8 cellular contexts compared by ENCODE assay signal in the genomic region with DNA sequence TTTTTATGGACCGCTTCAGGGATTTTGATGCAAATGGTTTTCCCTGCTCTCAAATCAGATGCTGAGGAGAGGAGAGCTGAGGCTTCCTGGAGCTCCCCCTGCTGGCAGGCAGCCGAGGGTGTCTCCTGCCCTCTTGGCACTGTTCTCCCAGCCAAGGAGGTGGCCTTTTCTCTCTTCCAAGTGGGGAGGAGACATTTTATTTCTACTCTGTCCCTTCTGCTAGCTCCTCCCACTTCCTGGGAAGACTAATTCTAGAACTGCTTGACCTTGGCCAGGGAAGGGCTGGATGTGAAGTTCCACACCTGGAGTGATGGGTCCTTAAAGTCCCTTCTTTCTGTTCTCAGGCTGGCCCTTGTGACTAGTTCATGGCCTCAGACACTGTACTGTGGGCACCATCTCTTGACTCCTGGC. TPM values are rescaled to one million over a fixed set of nuclear protein-coding genes. Genes with fewer than 3 reads are reported as not detected.
DNase-seq lines count a peak whose midpoint lies in the region; ATAC-seq and TF ChIP-seq lines count a peak whose summit lies in the region.

No MANE protein-coding gene starts in this region.

- no peaks in the 10 kb centered on the region for H3K27me3 Mint-ChIP-seq in CD4-positive, alpha-beta memory T cell
- H3K27me3 Mint-ChIP-seq in activated T-helper 1 cell treated with anti-CD3 and anti-CD28 coated beads, Interleukin-12 subunit alpha, Interleukin-12 subunit beta, Interleukin-2, Interleukin-4 antibody, amounts not matched to agents 30 ng/mL and 10 ng/mL and 1 ng/mL, durations not matched to agents 14 hours and 24 hours and 36 hours (ENCODE audit: insufficient read depth): no peaks in the 10 kb centered on the region
- no peaks in the 10 kb centered on the region for H3K27me3 Mint-ChIP-seq in naive thymus-derived CD8-positive, alpha-beta T cell
- H3K27me3 Mint-ChIP-seq in stimulated activated naive B cell treated with anti-CD40 and anti-IgM and Interleukin-4, amounts not matched to agents 10 μg/mL and 1 μg/mL and 100 μg/mL, for 72 hours: no peaks in the 10 kb centered on the region

- H3K36me3 ChIP-seq in CD4-positive, alpha-beta memory T cell (ENCODE audit: insufficient read depth, low read length): peaks cover 18% of the 10 kb centered on the region
- 0 out of 2 replicates have a peak, but pooled peaks cover 5% of the 10 kb centered on the region for H3K36me3 ChIP-seq in PC-9 (ENCODE audit: low read depth)
- peaks cover 8% of the 10 kb centered on the region for H3K36me3 ChIP-seq in fibroblast of lung (ENCODE audit: control insufficient read depth, insufficient read depth, low read length)

- no peaks in the 10 kb centered on the region for H3K9me3 ChIP-seq in CD4-positive, alpha-beta memory T cell (ENCODE audit: control insufficient read depth in 1 of 2, low read length in 2 of 2)
- H3K9me3 ChIP-seq in PC-9 (ENCODE audit: insufficient read depth, low read depth) (no peaks in the 10 kb centered on the region), fibroblast of lung (ENCODE audit: control insufficient read depth, insufficient read depth, low read depth, low read length) (no peaks in the 10 kb centered on the region)

- no peak overlapping the region for H3K27ac ChIP-seq in CD4-positive, alpha-beta memory T cell (ENCODE audit: low read depth, low read length)
- H3K27ac ChIP-seq in HL-60 (replicated peaks): no peak overlapping the region
- H3K27ac ChIP-seq in PC-9: no peak overlapping the region
- H3K27ac ChIP-seq in fibroblast of lung (ENCODE audit: insufficient read depth, low read length): peak overlapping the region; percentile 82

- no peaks in the 10 kb centered on the region for H3K9me3 Mint-ChIP-seq in CD4-positive, alpha-beta memory T cell
- H3K9me3 Mint-ChIP-seq in activated T-helper 1 cell treated with anti-CD3 and anti-CD28 coated beads, Interleukin-12 subunit alpha, Interleukin-12 subunit beta, Interleukin-2, Interleukin-4 antibody, amounts not matched to agents 30 ng/mL and 10 ng/mL and 1 ng/mL, durations not matched to agents 14 hours and 24 hours and 36 hours: no peaks in the 10 kb centered on the region
- no peaks in the 10 kb centered on the region for H3K9me3 Mint-ChIP-seq in naive thymus-derived CD8-positive, alpha-beta T cell
- no peaks in the 10 kb centered on the region for H3K9me3 Mint-ChIP-seq in stimulated activated naive B cell treated with anti-CD40 and anti-IgM and Interleukin-4, amounts not matched to agents 10 μg/mL and 1 μg/mL and 100 μg/mL, for 72 hours

- POLR2A ChIA-PET in CD4-positive, alpha-beta memory T cell (lab: Charles Lee; ENCODE audit: partially characterized antibody): interaction anchor here (1.1 to 6.0 kb wide), 7 partner anchors 9 to 483 kb away, joined by 3 to 85 read pairs (median 5); a partner anchor contains a TSS
- POLR2A ChIA-PET in PC-9 (lab: Charles Lee; ENCODE audit: unreplicated experiment): interaction anchor here (0.8 to 0.9 kb wide), 2 partner anchors 24 to 162 kb away, joined by 5 to 8 read pairs; no protein-coding TSS in a partner anchor
- POLR2A ChIA-PET in naive thymus-derived CD8-positive, alpha-beta T cell (lab: Charles Lee): interaction anchor here (0.7 to 6.0 kb wide), 6 partner anchors 8 to 483 kb away, joined by 3 to 38 read pairs (median 5); a partner anchor contains a TSS

- H3K79me2 ChIP-seq in PC-9 (ENCODE audit: low read depth) (peaks cover 19% of the 10 kb centered on the region), fibroblast of lung (ENCODE audit: control insufficient read depth, insufficient read depth, low read length) (peaks cover 19% of the 10 kb centered on the region)

- H3K9me2 ChIP-seq in PC-9 (ENCODE audit: insufficient read depth): no peaks in the 10 kb centered on the region

- peak overlapping the region; percentile 47 for H3K9ac ChIP-seq in fibroblast of lung (ENCODE audit: insufficient read depth, low read length)

- ATAC-seq in naive thymus-derived CD8-positive, alpha-beta T cell: peak; percentile 22 to 28
- ATAC-seq in stimulated activated naive B cell treated with anti-CD40 and anti-IgM and Interleukin-4, amounts not matched to agents 10 μg/mL and 1 μg/mL and 100 μg/mL, for 72 hours (replicated peaks): peak; percentile 18 to 31
- no peak for ATAC-seq in HG02798 (IDR thresholded peaks at IDR 0.05; ENCODE audit: poor library complexity, unreplicated experiment)

- H3K4me3 ChIP-seq in CD4-positive, alpha-beta memory T cell (ENCODE audit: low read length in 2 of 2): no peak overlapping the region
- H3K4me3 ChIP-seq in HL-60 (replicated peaks; ENCODE audit: insufficient read depth, low read length) (no peak overlapping the region), PC-9 (no peak overlapping the region), fibroblast of lung (replicated peaks in 1 of 4; ENCODE audit: control extremely low read depth in 1 of 4, insufficient read depth in 1 of 4, low read depth in 3 of 4, low read length in 4 of 4) (peak overlapping the region in 1 of 4 experiments; percentile 69)

- peak; percentile 60 to 67 (median 64) for DNase-seq in CD4-positive, alpha-beta memory T cell
- DNase-seq in HL-60 (ENCODE audit: low read depth in 1 of 2, low spot score in 1 of 2) (peak in 1 of 2 experiments; percentile 69), PC-9 (peak; percentile 57 to 87), fibroblast of lung (ENCODE audit: low read depth in 2 of 2) (peak; percentile 90 to 94)
- DNase-seq in activated T-helper 1 cell treated with anti-CD3 and anti-CD28 coated beads, Interleukin-12 subunit alpha, Interleukin-12 subunit beta, Interleukin-2, Interleukin-4 antibody, amounts not matched to agents 30 ng/mL and 10 ng/mL and 1 ng/mL, durations not matched to agents 14 hours and 24 hours and 36 hours (ENCODE audit: low spot score): peak; percentile 64
- DNase-seq in naive thymus-derived CD8-positive, alpha-beta T cell: peak; percentile 42 to 79 (median 66)
- peak; percentile 45 for DNase-seq in stimulated activated naive B cell treated with anti-CD40 and anti-IgM and Interleukin-4, amounts not matched to agents 10 μg/mL and 1 μg/mL and 100 μg/mL, for 72 hours

- H3K4me3 Mint-ChIP-seq in CD4-positive, alpha-beta memory T cell: peak overlapping the region in 7 of 8 donors; percentile 17 to 73 (median 31)
- peak overlapping the region; percentile 47 for H3K4me3 Mint-ChIP-seq in activated T-helper 1 cell treated with anti-CD3 and anti-CD28 coated beads, Interleukin-12 subunit alpha, Interleukin-12 subunit beta, Interleukin-2, Interleukin-4 antibody, amounts not matched to agents 30 ng/mL and 10 ng/mL and 1 ng/mL, durations not matched to agents 14 hours and 24 hours and 36 hours
- H3K4me3 Mint-ChIP-seq in naive thymus-derived CD8-positive, alpha-beta T cell: peak overlapping the region in 6 of 10 donors; percentile 15 to 76 (median 56)
- peak overlapping the region; percentile 57 to 77 for H3K4me3 Mint-ChIP-seq in stimulated activated naive B cell treated with anti-CD40 and anti-IgM and Interleukin-4, amounts not matched to agents 10 μg/mL and 1 μg/mL and 100 μg/mL, for 72 hours

- H3K4me2 ChIP-seq in PC-9 (peak overlapping the region; percentile 30), fibroblast of lung (ENCODE audit: extremely low read depth, insufficient read depth, low read length) (peak overlapping the region; percentile 62)

- peaks cover 42% of the 10 kb centered on the region; the same call in 1 of the 2 replicates for H3F3A ChIP-seq in PC-9 (ENCODE audit: insufficient read depth, low read depth)

- H4K20me1 ChIP-seq in PC-9 (ENCODE audit: insufficient read depth): no peaks in the 10 kb centered on the region
- no peaks in the 10 kb centered on the region for H4K20me1 ChIP-seq in fibroblast of lung (ENCODE audit: control insufficient read depth, extremely low read depth, insufficient read depth, low read length)

- CTCF ChIA-PET in CD4-positive, alpha-beta memory T cell (lab: Charles Lee; ENCODE audit: partially characterized antibody): interaction anchor here (0.6 to 10.5 kb wide), 33 partner anchors 10 to 648 kb away, joined by 3 to 151 read pairs (median 4); a partner anchor contains a TSS
- CTCF ChIA-PET in PC-9 (lab: Charles Lee): interaction anchor here (0.6 to 2.4 kb wide), 10 partner anchors 11 to 481 kb away, joined by 3 to 36 read pairs (median 6); no protein-coding TSS in a partner anchor

- H2AFZ ChIP-seq in PC-9: no peak overlapping the region
- no peak overlapping the region for H2AFZ ChIP-seq in fibroblast of lung (ENCODE audit: low read length)

- intact Hi-C loops in CD4-positive, alpha-beta memory T cell (cut with micrococcal nuclease): no loop called here
- intact Hi-C loops in PC-9 (cut with micrococcal nuclease; ENCODE audit: unreplicated experiment): no loop called here
- intact Hi-C loops in activated T-helper 1 cell treated with anti-CD3 and anti-CD28 coated beads, Interleukin-12 subunit alpha, Interleukin-12 subunit beta, Interleukin-2, Interleukin-4 antibody, amounts not matched to agents 30 ng/mL and 10 ng/mL and 1 ng/mL, durations not matched to agents 14 hours and 24 hours and 36 hours (cut with micrococcal nuclease): loop anchor here (5.0 kb wide), 1 partner anchor 344 kb away; no protein-coding TSS in a partner anchor

- no TSS peak for BruUV-seq in PC-9 (replicated peaks; lab: Mats Ljungman, UMichigan)

- peaks cover 15 to 37% (median 29%) of the 10 kb centered on the region in 4 donors for H3K4me1 Mint-ChIP-seq in CD4-positive, alpha-beta memory T cell
- peaks cover 32% of the 10 kb centered on the region for H3K4me1 Mint-ChIP-seq in activated T-helper 1 cell treated with anti-CD3 and anti-CD28 coated beads, Interleukin-12 subunit alpha, Interleukin-12 subunit beta, Interleukin-2, Interleukin-4 antibody, amounts not matched to agents 30 ng/mL and 10 ng/mL and 1 ng/mL, durations not matched to agents 14 hours and 24 hours and 36 hours (ENCODE audit: low read depth)
- H3K4me1 Mint-ChIP-seq in naive thymus-derived CD8-positive, alpha-beta T cell: peaks cover 20 to 46% (median 34%) of the 10 kb centered on the region in 4 donors
- peaks cover 49 to 60% of the 10 kb centered on the region in 2 donors for H3K4me1 Mint-ChIP-seq in stimulated activated naive B cell treated with anti-CD40 and anti-IgM and Interleukin-4, amounts not matched to agents 10 μg/mL and 1 μg/mL and 100 μg/mL, for 72 hours

- H3K4me1 ChIP-seq in CD4-positive, alpha-beta memory T cell (ENCODE audit: insufficient read depth, low read length): peaks cover 38% of the 10 kb centered on the region
- H3K4me1 ChIP-seq in PC-9 (replicated peaks; ENCODE audit: insufficient read depth) (peaks cover 56% of the 10 kb centered on the region), fibroblast of lung (ENCODE audit: control insufficient read depth, extremely low read depth, insufficient read depth, low read length) (peaks cover 69% of the 10 kb centered on the region)

- H3K27me3 ChIP-seq in CD4-positive, alpha-beta memory T cell (ENCODE audit: insufficient read depth, low read length): no peaks in the 10 kb centered on the region
- H3K27me3 ChIP-seq in HL-60 (ENCODE audit: insufficient read depth, poor library complexity, severe bottlenecking): no peaks in the 10 kb centered on the region
- H3K27me3 ChIP-seq in PC-9 (ENCODE audit: insufficient read depth, low read depth): no peaks in the 10 kb centered on the region
- H3K27me3 ChIP-seq in fibroblast of lung (ENCODE audit: control insufficient read depth, insufficient read depth, low read length): no peaks in the 10 kb centered on the region

- TF ChIP-seq CTCF in HL-60 (IDR thresholded peaks at IDR 0.05; ENCODE audit: insufficient read depth, low read length) (peak; percentile 100), PC-9 (conservative IDR thresholded peaks at IDR 0.05) (peak; percentile 93), fibroblast of lung (conservative IDR thresholded peaks at IDR 0.05 in 1 of 2, IDR thresholded peaks at IDR 0.05 in 1 of 2; ENCODE audit: low read depth in 1 of 2, low read length in 2 of 2) (peak; percentile 81 to 98)

- H3K36me3 Mint-ChIP-seq in CD4-positive, alpha-beta memory T cell: peaks cover 8 to 20% of the 10 kb centered on the region in 2 donors
- H3K36me3 Mint-ChIP-seq in activated T-helper 1 cell treated with anti-CD3 and anti-CD28 coated beads, Interleukin-12 subunit alpha, Interleukin-12 subunit beta, Interleukin-2, Interleukin-4 antibody, amounts not matched to agents 30 ng/mL and 10 ng/mL and 1 ng/mL, durations not matched to agents 14 hours and 24 hours and 36 hours (ENCODE audit: low read depth): peaks cover 16% of the 10 kb centered on the region
- H3K36me3 Mint-ChIP-seq in naive thymus-derived CD8-positive, alpha-beta T cell: peaks cover 0 to 20% (median 4%) of the 10 kb centered on the region in 3 donors
- H3K36me3 Mint-ChIP-seq in stimulated activated naive B cell treated with anti-CD40 and anti-IgM and Interleukin-4, amounts not matched to agents 10 μg/mL and 1 μg/mL and 100 μg/mL, for 72 hours: peaks cover 27 to 29% of the 10 kb centered on the region in 2 donors

- H3K27ac Mint-ChIP-seq in CD4-positive, alpha-beta memory T cell: peak overlapping the region; percentile 57 to 91 (median 79)
- H3K27ac Mint-ChIP-seq in activated T-helper 1 cell treated with anti-CD3 and anti-CD28 coated beads, Interleukin-12 subunit alpha, Interleukin-12 subunit beta, Interleukin-2, Interleukin-4 antibody, amounts not matched to agents 30 ng/mL and 10 ng/mL and 1 ng/mL, durations not matched to agents 14 hours and 24 hours and 36 hours: peak overlapping the region; percentile 73
- peak overlapping the region in 9 of 10 donors; percentile 17 to 90 (median 78) for H3K27ac Mint-ChIP-seq in naive thymus-derived CD8-positive, alpha-beta T cell
- H3K27ac Mint-ChIP-seq in stimulated activated naive B cell treated with anti-CD40 and anti-IgM and Interleukin-4, amounts not matched to agents 10 μg/mL and 1 μg/mL and 100 μg/mL, for 72 hours: no peak overlapping the region

RNA-seq across cellular contexts. Expression of a gene that starts 31.8 kb away (rescaled TPM):
- total RNA-seq in CD4-positive, alpha-beta memory T cell: 10 to 100 TPM; 49.0 to 51.3 TPM
- 10 to 100 TPM; 10.8 to 14.1 TPM for polyA plus RNA-seq in CD4-positive, alpha-beta memory T cell
- total RNA-seq in PC-9 (2021): 182 and 197 TPM in 2 replicates
- 105 and 114 TPM in 2 replicates for total RNA-seq in activated T-helper 1 cell treated with anti-CD3 and anti-CD28 coated beads, Interleukin-12 subunit alpha, Interleukin-12 subunit beta, Interleukin-2, Interleukin-4 antibody, amounts not matched to agents 30 ng/mL and 10 ng/mL and 1 ng/mL, durations not matched to agents 14 hours and 24 hours and 36 hours
- 159 and 203 TPM in 2 replicates for total RNA-seq in fibroblast of lung
- polyA plus RNA-seq in fibroblast of lung: 189 and 190 TPM in 2 replicates
- 186 and 250 TPM in 2 replicates for polyA plus RNA-seq in fibroblast of lung (2012)
- polyA minus RNA-seq in fibroblast of lung (ENCODE audit: low replicate concordance): 246 and 273 TPM in 2 replicates
- 10 to 100 TPM; 59.7 to 60.6 TPM for total RNA-seq in naive thymus-derived CD8-positive, alpha-beta T cell
- polyA plus RNA-seq in naive thymus-derived CD8-positive, alpha-beta T cell: 10 to 100 TPM; 13.7 to 15.5 (median 14.2) TPM

RNA-seq across cellular contexts. Expression of a gene that starts 32.4 kb away (rescaled TPM):
- 10 to 100 TPM; 11.2 to 12.4 TPM for total RNA-seq in CD4-positive, alpha-beta memory T cell
- 10 to 100 TPM in 1 of 2 donors, 1 to 10 TPM in 1; 8.7 to 21.0 TPM for polyA plus RNA-seq in CD4-positive, alpha-beta memory T cell
- 40.3 and 60.0 TPM in 2 replicates for total RNA-seq in PC-9 (2021)
- 9.9 and 10.0 TPM in 2 replicates for total RNA-seq in activated T-helper 1 cell treated with anti-CD3 and anti-CD28 coated beads, Interleukin-12 subunit alpha, Interleukin-12 subunit beta, Interleukin-2, Interleukin-4 antibody, amounts not matched to agents 30 ng/mL and 10 ng/mL and 1 ng/mL, durations not matched to agents 14 hours and 24 hours and 36 hours
- 33.6 and 45.1 TPM in 2 replicates for total RNA-seq in fibroblast of lung
- 34.0 and 37.4 TPM in 2 replicates for polyA plus RNA-seq in fibroblast of lung
- polyA plus RNA-seq in fibroblast of lung (2012): 52.6 and 59.0 TPM in 2 replicates
- polyA minus RNA-seq in fibroblast of lung (ENCODE audit: low replicate concordance): 109 and 121 TPM in 2 replicates
- total RNA-seq in naive thymus-derived CD8-positive, alpha-beta T cell: 10 to 100 TPM; 10.9 to 11.3 TPM
- 10 to 100 TPM; 10.7 to 15.5 (median 11.9) TPM for polyA plus RNA-seq in naive thymus-derived CD8-positive, alpha-beta T cell

RNA-seq across cellular contexts. Expression of a gene that starts 35.0 kb away (rescaled TPM):
- total RNA-seq in CD4-positive, alpha-beta memory T cell: 1 to 10 TPM; 3.1 to 3.6 TPM
- polyA plus RNA-seq in CD4-positive, alpha-beta memory T cell: under 1 TPM; 0.07 to 0.08 TPM
- total RNA-seq in PC-9 (2021) (35.5 and 37.3 TPM in 2 replicates), fibroblast of lung (71.5 and 97.3 TPM in 2 replicates)
- 14.4 TPM in 2 replicates for total RNA-seq in activated T-helper 1 cell treated with anti-CD3 and anti-CD28 coated beads, Interleukin-12 subunit alpha, Interleukin-12 subunit beta, Interleukin-2, Interleukin-4 antibody, amounts not matched to agents 30 ng/mL and 10 ng/mL and 1 ng/mL, durations not matched to agents 14 hours and 24 hours and 36 hours
- 4.1 and 9.2 TPM in 2 replicates for polyA plus RNA-seq in fibroblast of lung
- 13.6 and 19.5 TPM in 2 replicates for polyA plus RNA-seq in fibroblast of lung (2012)
- polyA minus RNA-seq in fibroblast of lung (ENCODE audit: low replicate concordance): 4.1 and 7.5 TPM in 2 replicates
- total RNA-seq in naive thymus-derived CD8-positive, alpha-beta T cell: 1 to 10 TPM; 7.5 to 8.8 TPM
- under 1 TPM in 2 of 3 donors, not detected in 1; 0.05 to 0.49 TPM for polyA plus RNA-seq in naive thymus-derived CD8-positive, alpha-beta T cell
